8 cellular contexts compared by ENCODE assay signal in the genomic region with DNA sequence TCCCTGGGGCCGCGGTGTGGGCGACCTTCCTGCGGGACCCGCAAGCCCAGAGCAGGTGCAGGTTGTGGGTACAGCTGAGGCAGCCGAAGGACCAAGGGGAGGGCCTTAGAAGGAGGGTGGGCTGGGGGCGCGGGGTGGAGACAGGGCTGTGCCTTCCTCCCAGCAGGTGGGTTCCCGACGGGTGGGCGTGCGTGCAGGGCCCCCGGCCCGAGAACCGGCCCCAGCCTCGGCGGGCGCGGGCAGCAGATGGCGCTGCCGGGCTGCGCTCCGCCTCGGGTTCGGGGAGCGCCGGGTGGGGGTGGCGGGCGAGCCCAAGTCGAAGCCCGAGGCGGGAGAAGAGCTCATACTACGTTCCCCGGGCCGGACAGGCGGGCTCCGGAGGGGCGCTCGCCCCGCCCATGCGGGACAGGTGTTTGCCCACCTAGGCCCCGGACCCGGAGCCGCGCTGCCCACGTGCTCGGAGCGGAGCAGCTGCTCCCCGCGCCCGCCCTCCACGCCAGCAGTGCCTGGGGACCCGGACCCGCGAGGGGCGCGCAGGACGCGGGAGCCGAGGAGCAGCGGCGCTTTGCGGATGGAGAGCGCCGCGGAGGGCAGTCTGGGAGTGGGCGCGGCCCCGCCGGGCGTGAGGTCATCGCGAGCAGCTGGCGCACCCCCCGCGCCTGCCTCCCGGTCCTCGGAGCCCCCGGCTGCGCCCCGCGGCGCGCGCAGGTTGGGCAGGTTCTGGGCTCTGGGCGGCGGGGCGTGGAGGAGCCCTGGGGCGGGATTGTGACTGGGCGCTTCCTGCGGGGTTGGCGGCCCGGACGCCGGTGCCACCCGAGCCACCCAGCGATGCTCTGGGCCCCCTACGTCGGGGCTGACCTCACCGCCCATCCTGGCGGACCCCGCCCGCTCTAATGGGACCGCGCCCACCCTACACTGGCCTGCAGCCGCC. TPM values are rescaled to one million over a fixed set of nuclear protein-coding genes. Genes with fewer than 3 reads are reported as not detected.
DNase-seq lines count a peak whose midpoint lies in the region; ATAC-seq and TF ChIP-seq lines count a peak whose summit lies in the region.

No MANE protein-coding gene starts in this region.

- H3K36me3 Mint-ChIP-seq in neural crest cell (ENCODE audit: low read depth), result no peaks in the 10 kb centered on the region

- H3K4me1 Mint-ChIP-seq in neural crest cell, result peaks cover 5% of the 10 kb centered on the region

- intact Hi-C loops in vagina (cut with DNase I), result loop anchor here (2.0 kb wide), 1 partner anchor 28 kb away; no protein-coding TSS in a partner anchor

- DNase-seq in NCI-H1417 (lab: John Stamatoyannopoulos, UW), result peak; percentile 80 to 88 (median 84)
- DNase-seq in NCI-H1417 treated with DMSO at 0.1 percent for 48 hours (lab: John Stamatoyannopoulos, UW), result no peak
- DNase-seq in NCI-H146 treated with DMSO at 0.1 percent for 48 hours (lab: John Stamatoyannopoulos, UW; ENCODE audit: unreplicated experiment), result peak; percentile 60
- peak; percentile 57 for DNase-seq in activated CD8-positive, alpha-beta memory T cell treated with anti-CD3 and anti-CD28 coated beads, Interleukin-2, amount 50 U/mL, for 4 hours
- peak; percentile 22 for DNase-seq in fibroblast of pulmonary artery (ENCODE audit: low read depth)
- DNase-seq in neural crest cell (ENCODE audit: low read depth, low spot score), result peak; percentile 46
- no peak for DNase-seq in vagina (ENCODE audit: extremely low spot score in 2 of 2)

- H3K4me1 ChIP-seq in vagina, result peaks cover 30% of the 10 kb centered on the region

- H3K27me3 ChIP-seq in vagina, result peaks cover 7% of the 10 kb centered on the region

- H3K36me3 ChIP-seq in vagina, result no peaks in the 10 kb centered on the region

- H3K27me3 Mint-ChIP-seq in neural crest cell (ENCODE audit: low read depth), result peaks cover 59% of the 10 kb centered on the region

- no peak overlapping the region for H3K4me3 Mint-ChIP-seq in neural crest cell

- no peak for TF ChIP-seq POLR2A in vagina (IDR thresholded peaks at IDR 0.05)

- no peak overlapping the region for H3K27ac Mint-ChIP-seq in neural crest cell (ENCODE audit: unreplicated experiment)

- no peaks in the 10 kb centered on the region for H3K9me3 Mint-ChIP-seq in neural crest cell

- ATAC-seq in HG02870 (IDR thresholded peaks at IDR 0.05; ENCODE audit: unreplicated experiment), result no peak

- no peaks in the 10 kb centered on the region for H3K9me3 ChIP-seq in vagina

- H3K4me3 ChIP-seq in fibroblast of pulmonary artery (replicated peaks; ENCODE audit: low read depth, low read length) (no peak overlapping the region), vagina (peak overlapping the region; percentile 18 to 48)

- TF ChIP-seq CTCF in fibroblast of pulmonary artery (IDR thresholded peaks at IDR 0.05; ENCODE audit: low read length, missing control alignments) (peak; percentile 12), neural crest cell (conservative IDR thresholded peaks at IDR 0.05) (peak; percentile 79), vagina (IDR thresholded peaks at IDR 0.05) (peak in 2 of 3 experiments; percentile 49 to 60)

- H3K27ac ChIP-seq in vagina, result peak overlapping the region; percentile 33

RNA-seq across cellular contexts. Expression of a gene that starts 25.3 kb away (rescaled TPM):
- 8.4 and 10.1 TPM in 2 replicates for total RNA-seq in neural crest cell
- 2.9 TPM for total RNA-seq in vagina

RNA-seq across cellular contexts. Expression of a gene that starts 38.3 kb away (rescaled TPM):
- not detected in 2 replicates for total RNA-seq in neural crest cell
- not detected for total RNA-seq in vagina

RNA-seq across cellular contexts. Expression of a gene that starts 51.3 kb away (rescaled TPM):
- total RNA-seq in neural crest cell (not detected in 2 replicates), vagina (not detected)

Comparison
In these comparisons a context has a peak if more than half of its experiments do, and no peak if none do; other contexts are left out.
1. DNase-seq: peak in NCI-H1417 (3 of 3), NCI-H146 treated with DMSO at 0.1 percent for 48 hours (single experiment), activated CD8-positive, alpha-beta memory T cell treated with anti-CD3 and anti-CD28 coated beads, Interleukin-2, amount 50 U/mL, for 4 hours (single experiment), fibroblast of pulmonary artery (single experiment) and neural crest cell (single experiment); none in NCI-H1417 treated with DMSO at 0.1 percent for 48 hours (single experiment) and vagina (0 of 2).
2. CTCF ChIP-seq: peak in every context shown above with its lines; median percentile 79 in neural crest cell; 54 in vagina; 12 in fibroblast of pulmonary artery.